Comparison of ENCODE assay signal across 23 cellular contexts in the genomic region with DNA sequence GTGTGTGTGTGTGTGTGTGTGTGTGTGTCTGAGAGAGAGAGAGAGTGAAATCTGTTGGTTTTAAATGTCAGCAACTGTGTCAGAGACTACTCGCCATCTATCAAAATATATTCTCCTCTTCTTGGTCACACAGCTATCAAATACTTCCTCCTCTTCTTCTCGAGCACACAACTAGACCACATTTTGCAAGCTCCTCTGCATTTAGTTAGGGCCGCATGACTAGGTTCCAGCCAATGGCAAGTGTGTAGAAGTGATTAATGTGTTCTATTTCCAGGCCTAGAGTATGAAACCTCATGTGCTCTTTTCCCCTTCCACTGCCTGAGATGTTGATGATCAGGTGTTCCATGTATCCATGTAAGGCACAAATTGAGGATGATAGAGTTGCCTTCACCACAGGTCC.
"Had no signal": no experiment of that assay in that cellular context is flagged by ENCODE, and none has a peak within 500 bp of the region (broad histone marks: within the 10 kb centered on the region; RNA-seq: fewer than 3 reads in every experiment).

No MANE protein-coding gene starts in this region.

- H3K4me1 ChIP-seq: colonic mucosa had no signal

- DNase-seq: activated CD4-positive, alpha-beta memory T cell treated with anti-CD3 and anti-CD28 coated beads, Interleukin-2, amount 10 ng/mL, durations not matched to agents 7 days and 5 days; activated CD4-positive, alpha-beta T cell treated with anti-CD3 and anti-CD28 coated beads for 36 hours; activated CD4-positive, alpha-beta T cell treated with anti-CD3 and anti-CD28 coated beads, Interleukin-2, amount 50 U/mL, for 1 hour; activated gamma-delta T cell; activated naive CD4-positive, alpha-beta T cell treated with anti-CD3 and anti-CD28 coated beads, Interleukin-2, amount 10 ng/mL, durations not matched to agents 7 days and 5 days; activated naive CD8-positive, alpha-beta T cell treated with anti-CD3 and anti-CD28 coated beads for 36 hours; activated T-cell treated with anti-CD3 and anti-CD28 coated beads for 4 hours; activated T-cell treated with anti-CD3 and anti-CD28 coated beads, Interleukin-2, amount 50 U/mL, for 48 hours; colonic mucosa; NCI-H1105; NCI-H1436; NCI-H1694 treated with DMSO at 0.1 percent for 48 hours; NCI-H2029 treated with DMSO at 0.1 percent for 48 hours; NCI-H345; NCI-H510A; NCI-H526 treated with DMSO at 0.1 percent for 48 hours; NCI-H82; SIG-M5; T-cell; T-helper 2 cell; T1000 had no signal

- H3K9me3 Mint-ChIP-seq: activated naive CD4-positive, alpha-beta T cell treated with anti-CD3 and anti-CD28 coated beads, Interleukin-2, amount 10 ng/mL, durations not matched to agents 7 days and 5 days had no signal

- FAIRE-seq: TTC549 had no signal

- H3K4me1 Mint-ChIP-seq: activated CD4-positive, alpha-beta memory T cell treated with anti-CD3 and anti-CD28 coated beads, Interleukin-2, amount 10 ng/mL, durations not matched to agents 7 days and 5 days; activated CD4-positive, alpha-beta T cell treated with anti-CD3 and anti-CD28 coated beads for 36 hours; activated naive CD4-positive, alpha-beta T cell treated with anti-CD3 and anti-CD28 coated beads, Interleukin-2, amount 10 ng/mL, durations not matched to agents 7 days and 5 days; activated naive CD8-positive, alpha-beta T cell treated with anti-CD3 and anti-CD28 coated beads for 36 hours; activated T-helper 17 cell treated with anti-CD3 and anti-CD28 coated beads, Interleukin-2, amount 50 U/mL, for 72 hours; T-cell had no signal

- H3K27ac Mint-ChIP-seq: activated CD4-positive, alpha-beta memory T cell treated with anti-CD3 and anti-CD28 coated beads, Interleukin-2, amount 10 ng/mL, durations not matched to agents 7 days and 5 days; activated CD4-positive, alpha-beta T cell treated with anti-CD3 and anti-CD28 coated beads for 36 hours; activated naive CD4-positive, alpha-beta T cell treated with anti-CD3 and anti-CD28 coated beads, Interleukin-2, amount 10 ng/mL, durations not matched to agents 7 days and 5 days; activated naive CD8-positive, alpha-beta T cell treated with anti-CD3 and anti-CD28 coated beads for 36 hours; activated T-helper 17 cell treated with anti-CD3 and anti-CD28 coated beads, Interleukin-2, amount 50 U/mL, for 72 hours; T-cell had no signal

- H3K36me3 Mint-ChIP-seq: activated naive CD4-positive, alpha-beta T cell treated with anti-CD3 and anti-CD28 coated beads, Interleukin-2, amount 10 ng/mL, durations not matched to agents 7 days and 5 days; activated naive CD8-positive, alpha-beta T cell treated with anti-CD3 and anti-CD28 coated beads for 36 hours; T-cell had no signal

- ATAC-seq: activated CD4-positive, alpha-beta T cell treated with anti-CD3 and anti-CD28 coated beads for 36 hours; activated T-helper 17 cell treated with anti-CD3 and anti-CD28 coated beads, Interleukin-2, amount 50 U/mL, for 72 hours; T-cell had no signal

- H3K27ac ChIP-seq: colonic mucosa had no signal

- H3K27me3 ChIP-seq: colonic mucosa had no signal

- H3K27me3 Mint-ChIP-seq: activated CD4-positive, alpha-beta memory T cell treated with anti-CD3 and anti-CD28 coated beads, Interleukin-2, amount 10 ng/mL, durations not matched to agents 7 days and 5 days; activated naive CD4-positive, alpha-beta T cell treated with anti-CD3 and anti-CD28 coated beads, Interleukin-2, amount 10 ng/mL, durations not matched to agents 7 days and 5 days had no signal

- H3K4me3 Mint-ChIP-seq: activated CD4-positive, alpha-beta memory T cell treated with anti-CD3 and anti-CD28 coated beads, Interleukin-2, amount 10 ng/mL, durations not matched to agents 7 days and 5 days; activated CD4-positive, alpha-beta T cell treated with anti-CD3 and anti-CD28 coated beads for 36 hours; activated naive CD4-positive, alpha-beta T cell treated with anti-CD3 and anti-CD28 coated beads, Interleukin-2, amount 10 ng/mL, durations not matched to agents 7 days and 5 days; activated naive CD8-positive, alpha-beta T cell treated with anti-CD3 and anti-CD28 coated beads for 36 hours; activated T-helper 17 cell treated with anti-CD3 and anti-CD28 coated beads, Interleukin-2, amount 50 U/mL, for 72 hours; T-cell had no signal
